Comparison of ENCODE assay signal across 3 cellular contexts in the genomic region with DNA sequence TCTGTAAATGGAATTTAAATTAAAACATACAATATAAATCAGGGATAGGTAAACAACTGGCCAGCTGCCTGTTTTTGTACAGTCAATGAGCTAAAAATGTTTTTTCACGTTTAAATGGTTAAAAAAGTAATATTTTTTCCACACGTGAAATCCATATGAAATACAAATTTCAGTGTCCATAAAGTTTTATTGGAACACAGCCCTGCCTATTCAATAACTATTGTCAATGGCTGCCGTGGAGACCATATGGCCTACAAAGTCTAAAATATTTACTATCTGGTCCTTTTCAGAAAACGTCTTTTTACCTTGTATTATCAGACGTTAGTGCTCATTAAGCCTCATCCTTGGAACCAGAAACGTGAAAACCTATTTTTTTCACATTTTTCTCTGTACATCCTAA.
TF ChIP-seq lines count a peak whose summit lies in the region.

No MANE protein-coding gene starts in this region.

TF ChIP-seq in A549, 52 proteins besides CTCF, POLR2A, EP300 and RAD21:
- TF ChIP-seq, protein P1, sequence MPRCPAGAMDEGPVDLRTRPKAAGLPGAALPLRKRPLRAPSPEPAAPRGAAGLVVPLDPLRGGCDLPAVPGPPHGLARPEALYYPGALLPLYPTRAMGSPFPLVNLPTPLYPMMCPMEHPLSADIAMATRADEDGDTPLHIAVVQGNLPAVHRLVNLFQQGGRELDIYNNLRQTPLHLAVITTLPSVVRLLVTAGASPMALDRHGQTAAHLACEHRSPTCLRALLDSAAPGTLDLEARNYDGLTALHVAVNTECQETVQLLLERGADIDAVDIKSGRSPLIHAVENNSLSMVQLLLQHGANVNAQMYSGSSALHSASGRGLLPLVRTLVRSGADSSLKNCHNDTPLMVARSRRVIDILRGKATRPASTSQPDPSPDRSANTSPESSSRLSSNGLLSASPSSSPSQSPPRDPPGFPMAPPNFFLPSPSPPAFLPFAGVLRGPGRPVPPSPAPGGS (IDR thresholded peaks at IDR 0.05), result no peak
- TF ChIP-seq NPAS2 (CRISPR knock-in tag; IDR thresholded peaks at IDR 0.05; ENCODE audit: borderline replicate concordance) (no peak), HOXB13 (CRISPR knock-in tag; IDR thresholded peaks at IDR 0.05; ENCODE audit: low read depth) (no peak), EHMT2 (IDR thresholded peaks at IDR 0.05; ENCODE audit: low read depth) (no peak), JUNB (IDR thresholded peaks at IDR 0.05) (no peak), PHF8 (IDR thresholded peaks at IDR 0.05; ENCODE audit: borderline replicate concordance, low read depth) (no peak), EHF (CRISPR knock-in tag; IDR thresholded peaks at IDR 0.05) (no peak)

TF ChIP-seq in IMR-90, 13 proteins besides CTCF, POLR2A, EP300 and RAD21:
- no peak for TF ChIP-seq MAZ (IDR thresholded peaks at IDR 0.05; ENCODE audit: borderline replicate concordance, low read depth, low read length)
- no peak for TF ChIP-seq CHD1 (IDR thresholded peaks at IDR 0.05; ENCODE audit: low read depth, low read length)
- TF ChIP-seq, protein P2, sequence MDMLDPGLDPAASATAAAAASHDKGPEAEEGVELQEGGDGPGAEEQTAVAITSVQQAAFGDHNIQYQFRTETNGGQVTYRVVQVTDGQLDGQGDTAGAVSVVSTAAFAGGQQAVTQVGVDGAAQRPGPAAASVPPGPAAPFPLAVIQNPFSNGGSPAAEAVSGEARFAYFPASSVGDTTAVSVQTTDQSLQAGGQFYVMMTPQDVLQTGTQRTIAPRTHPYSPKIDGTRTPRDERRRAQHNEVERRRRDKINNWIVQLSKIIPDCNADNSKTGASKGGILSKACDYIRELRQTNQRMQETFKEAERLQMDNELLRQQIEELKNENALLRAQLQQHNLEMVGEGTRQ (IDR thresholded peaks at IDR 0.05; ENCODE audit: low read depth, low read length), result no peak
- no peak for TF ChIP-seq MXI1 (IDR thresholded peaks at IDR 0.05; ENCODE audit: borderline replicate concordance, low read depth, low read length)
- TF ChIP-seq RCOR1 (IDR thresholded peaks at IDR 0.05; ENCODE audit: insufficient replicate concordance, low read length), result no peak
- no peak for TF ChIP-seq CEBPB (IDR thresholded peaks at IDR 0.05; ENCODE audit: low read depth, low read length)
- no peak for TF ChIP-seq MAFK (IDR thresholded peaks at IDR 0.05; ENCODE audit: low read depth, low read length)
- TF ChIP-seq FOS (IDR thresholded peaks at IDR 0.05; ENCODE audit: low read depth, low read length), result no peak
- TF ChIP-seq, protein P3, sequence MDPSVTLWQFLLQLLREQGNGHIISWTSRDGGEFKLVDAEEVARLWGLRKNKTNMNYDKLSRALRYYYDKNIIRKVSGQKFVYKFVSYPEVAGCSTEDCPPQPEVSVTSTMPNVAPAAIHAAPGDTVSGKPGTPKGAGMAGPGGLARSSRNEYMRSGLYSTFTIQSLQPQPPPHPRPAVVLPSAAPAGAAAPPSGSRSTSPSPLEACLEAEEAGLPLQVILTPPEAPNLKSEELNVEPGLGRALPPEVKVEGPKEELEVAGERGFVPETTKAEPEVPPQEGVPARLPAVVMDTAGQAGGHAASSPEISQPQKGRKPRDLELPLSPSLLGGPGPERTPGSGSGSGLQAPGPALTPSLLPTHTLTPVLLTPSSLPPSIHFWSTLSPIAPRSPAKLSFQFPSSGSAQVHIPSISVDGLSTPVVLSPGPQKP (IDR thresholded peaks at IDR 0.05; ENCODE audit: borderline replicate concordance, low read depth, low read length), result no peak
- no peak for TF ChIP-seq SMC3 (IDR thresholded peaks at IDR 0.05; ENCODE audit: low read depth, low read length)
- TF ChIP-seq NFE2L2 (IDR thresholded peaks at IDR 0.05; ENCODE audit: low read depth, low read length), result no peak
- TF ChIP-seq RFX5 (IDR thresholded peaks at IDR 0.05; ENCODE audit: low read depth, low read length), result no peak
- no peak for TF ChIP-seq BHLHE40 (IDR thresholded peaks at IDR 0.05; ENCODE audit: low read depth, low read length)

TF ChIP-seq in neural cell, 6 proteins besides CTCF, POLR2A, EP300 and RAD21:
- TF ChIP-seq, protein P4, sequence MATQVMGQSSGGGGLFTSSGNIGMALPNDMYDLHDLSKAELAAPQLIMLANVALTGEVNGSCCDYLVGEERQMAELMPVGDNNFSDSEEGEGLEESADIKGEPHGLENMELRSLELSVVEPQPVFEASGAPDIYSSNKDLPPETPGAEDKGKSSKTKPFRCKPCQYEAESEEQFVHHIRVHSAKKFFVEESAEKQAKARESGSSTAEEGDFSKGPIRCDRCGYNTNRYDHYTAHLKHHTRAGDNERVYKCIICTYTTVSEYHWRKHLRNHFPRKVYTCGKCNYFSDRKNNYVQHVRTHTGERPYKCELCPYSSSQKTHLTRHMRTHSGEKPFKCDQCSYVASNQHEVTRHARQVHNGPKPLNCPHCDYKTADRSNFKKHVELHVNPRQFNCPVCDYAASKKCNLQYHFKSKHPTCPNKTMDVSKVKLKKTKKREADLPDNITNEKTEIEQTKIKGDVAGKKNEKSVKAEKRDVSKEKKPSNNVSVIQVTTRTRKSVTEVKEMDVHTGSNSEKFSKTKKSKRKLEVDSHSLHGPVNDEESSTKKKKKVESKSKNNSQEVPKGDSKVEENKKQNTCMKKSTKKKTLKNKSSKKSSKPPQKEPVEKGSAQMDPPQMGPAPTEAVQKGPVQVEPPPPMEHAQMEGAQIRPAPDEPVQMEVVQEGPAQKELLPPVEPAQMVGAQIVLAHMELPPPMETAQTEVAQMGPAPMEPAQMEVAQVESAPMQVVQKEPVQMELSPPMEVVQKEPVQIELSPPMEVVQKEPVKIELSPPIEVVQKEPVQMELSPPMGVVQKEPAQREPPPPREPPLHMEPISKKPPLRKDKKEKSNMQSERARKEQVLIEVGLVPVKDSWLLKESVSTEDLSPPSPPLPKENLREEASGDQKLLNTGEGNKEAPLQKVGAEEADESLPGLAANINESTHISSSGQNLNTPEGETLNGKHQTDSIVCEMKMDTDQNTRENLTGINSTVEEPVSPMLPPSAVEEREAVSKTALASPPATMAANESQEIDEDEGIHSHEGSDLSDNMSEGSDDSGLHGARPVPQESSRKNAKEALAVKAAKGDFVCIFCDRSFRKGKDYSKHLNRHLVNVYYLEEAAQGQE (IDR thresholded peaks at IDR 0.05; ENCODE audit: borderline replicate concordance), result no peak
- TF ChIP-seq SMC3 (conservative IDR thresholded peaks at IDR 0.05; ENCODE audit: poor library complexity) (no peak), POLR2AphosphoS5 (IDR thresholded peaks at IDR 0.05) (no peak)
